In genomic region chr10:74912674-74913073, GRCh38 we compare ENCODE assay signal across 1 cellular context.
A peak's percentile ranks its signal among the peaks of the same experiment; 100 is the strongest.
TF ChIP-seq lines count a peak whose summit lies in the region.

No MANE protein-coding gene starts in this region.

TF ChIP-seq in HepG2, 621 proteins besides CTCF, POLR2A, EP300 and RAD21:
- TF ChIP-seq ZNF121 (CRISPR knock-in tag; IDR thresholded peaks at IDR 0.05) (0 out of 2 replicates have a peak, but pooled peaks have one; percentile 11), ZFX (CRISPR knock-in tag; IDR thresholded peaks at IDR 0.05; ENCODE audit: low read depth) (no peak), MED13 (CRISPR knock-in tag; IDR thresholded peaks at IDR 0.05) (no peak)
